ENCODE assay signal across 1 cellular context in genomic region chr16:30417447-30418349, GRCh38.
TF ChIP-seq lines count a peak whose summit lies in the region.

No MANE protein-coding gene starts in this region.

TF ChIP-seq in SK-N-SH treated with all-trans-retinoic acid at 6 μM for 48 hours, 23 proteins besides CTCF, POLR2A, EP300 and RAD21 (continued from another document):
- TF ChIP-seq, protein P1, sequence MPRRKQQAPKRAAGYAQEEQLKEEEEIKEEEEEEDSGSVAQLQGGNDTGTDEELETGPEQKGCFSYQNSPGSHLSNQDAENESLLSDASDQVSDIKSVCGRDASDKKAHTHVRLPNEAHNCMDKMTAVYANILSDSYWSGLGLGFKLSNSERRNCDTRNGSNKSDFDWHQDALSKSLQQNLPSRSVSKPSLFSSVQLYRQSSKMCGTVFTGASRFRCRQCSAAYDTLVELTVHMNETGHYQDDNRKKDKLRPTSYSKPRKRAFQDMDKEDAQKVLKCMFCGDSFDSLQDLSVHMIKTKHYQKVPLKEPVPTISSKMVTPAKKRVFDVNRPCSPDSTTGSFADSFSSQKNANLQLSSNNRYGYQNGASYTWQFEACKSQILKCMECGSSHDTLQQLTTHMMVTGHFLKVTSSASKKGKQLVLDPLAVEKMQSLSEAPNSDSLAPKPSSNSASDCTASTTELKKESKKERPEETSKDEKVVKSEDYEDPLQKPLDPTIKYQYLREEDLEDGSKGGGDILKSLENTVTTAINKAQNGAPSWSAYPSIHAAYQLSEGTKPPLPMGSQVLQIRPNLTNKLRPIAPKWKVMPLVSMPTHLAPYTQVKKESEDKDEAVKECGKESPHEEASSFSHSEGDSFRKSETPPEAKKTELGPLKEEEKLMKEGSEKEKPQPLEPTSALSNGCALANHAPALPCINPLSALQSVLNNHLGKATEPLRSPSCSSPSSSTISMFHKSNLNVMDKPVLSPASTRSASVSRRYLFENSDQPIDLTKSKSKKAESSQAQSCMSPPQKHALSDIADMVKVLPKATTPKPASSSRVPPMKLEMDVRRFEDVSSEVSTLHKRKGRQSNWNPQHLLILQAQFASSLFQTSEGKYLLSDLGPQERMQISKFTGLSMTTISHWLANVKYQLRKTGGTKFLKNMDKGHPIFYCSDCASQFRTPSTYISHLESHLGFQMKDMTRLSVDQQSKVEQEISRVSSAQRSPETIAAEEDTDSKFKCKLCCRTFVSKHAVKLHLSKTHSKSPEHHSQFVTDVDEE (CRISPR knock-in tag; IDR thresholded peaks at IDR 0.05): peak; percentile 92
- TF ChIP-seq OSR1 (CRISPR knock-in tag; IDR thresholded peaks at IDR 0.05) (no peak), RARB (CRISPR knock-in tag; IDR thresholded peaks at IDR 0.05) (no peak), TCF4 (CRISPR knock-in tag; IDR thresholded peaks at IDR 0.05; ENCODE audit: borderline replicate concordance) (no peak), PATZ1 (CRISPR knock-in tag; IDR thresholded peaks at IDR 0.05; ENCODE audit: borderline replicate concordance) (no peak), ESRRG (CRISPR knock-in tag; IDR thresholded peaks at IDR 0.05) (no peak), ZFP30 (CRISPR knock-in tag; IDR thresholded peaks at IDR 0.05) (0 out of 2 replicates have a peak, but pooled peaks have one; percentile 52), POU6F1 (CRISPR knock-in tag; IDR thresholded peaks at IDR 0.05; ENCODE audit: borderline replicate concordance, low read depth) (no peak), ZC3H10 (CRISPR knock-in tag; IDR thresholded peaks at IDR 0.05) (no peak)
- TF ChIP-seq, protein P2, sequence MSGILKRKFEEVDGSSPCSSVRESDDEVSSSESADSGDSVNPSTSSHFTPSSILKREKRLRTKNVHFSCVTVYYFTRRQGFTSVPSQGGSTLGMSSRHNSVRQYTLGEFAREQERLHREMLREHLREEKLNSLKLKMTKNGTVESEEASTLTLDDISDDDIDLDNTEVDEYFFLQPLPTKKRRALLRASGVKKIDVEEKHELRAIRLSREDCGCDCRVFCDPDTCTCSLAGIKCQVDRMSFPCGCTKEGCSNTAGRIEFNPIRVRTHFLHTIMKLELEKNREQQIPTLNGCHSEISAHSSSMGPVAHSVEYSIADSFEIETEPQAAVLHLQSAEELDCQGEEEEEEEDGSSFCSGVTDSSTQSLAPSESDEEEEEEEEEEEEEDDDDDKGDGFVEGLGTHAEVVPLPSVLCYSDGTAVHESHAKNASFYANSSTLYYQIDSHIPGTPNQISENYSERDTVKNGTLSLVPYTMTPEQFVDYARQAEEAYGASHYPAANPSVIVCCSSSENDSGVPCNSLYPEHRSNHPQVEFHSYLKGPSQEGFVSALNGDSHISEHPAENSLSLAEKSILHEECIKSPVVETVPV (CRISPR knock-in tag; IDR thresholded peaks at IDR 0.05): no peak
